ENCODE assay signal across 1 cellular context in genomic region chr3:53796161-53796560, GRCh38.
TF ChIP-seq lines count a peak whose summit lies in the region.

No MANE protein-coding gene starts in this region.

TF ChIP-seq in K562, 482 proteins besides CTCF, POLR2A, EP300 and RAD21 (continued from another document):
- no peak for TF ChIP-seq PRDM10 (IDR thresholded peaks at IDR 0.05; ENCODE audit: partially characterized antibody)
